ENCODE assay signal across 9 cellular contexts in genomic region chr4:163107754-163108153, GRCh38. TPM values are rescaled to one million over a fixed set of nuclear protein-coding genes. Genes with fewer than 3 reads are reported as not detected.
DNase-seq lines count a peak whose midpoint lies in the region; ATAC-seq and TF ChIP-seq lines count a peak whose summit lies in the region.
"Had no signal": no experiment of that assay in that cellular context is flagged by ENCODE, and none has a peak within 500 bp of the region (broad histone marks: within the 10 kb centered on the region; RNA-seq: fewer than 3 reads in every experiment).

No MANE protein-coding gene starts in this region.

- intact Hi-C loops in left ventricle myocardium superior (cut with micrococcal nuclease): no loop called here

- no peak overlapping the region for H3K4me3 Mint-ChIP-seq in endothelial cell (ENCODE audit: unreplicated experiment)

- peak; percentile 50 for DNase-seq in ACHN
- DNase-seq in endothelial cell (ENCODE audit: low spot score): no peak
- no peak for DNase-seq in left ventricle myocardium superior
- DNase-seq in NK-92 treated with Interleukin-12 subunit alpha and Interleukin-12 subunit beta, amount 100 ng/mL, for 24 hours (lab: John Stamatoyannopoulos, UW): no peak
- DNase-seq: activated CD4-positive, alpha-beta T cell treated with anti-CD3 and anti-CD28 coated beads for 48 hours had no signal

- no peaks in the 10 kb centered on the region for H3K4me1 Mint-ChIP-seq in endothelial cell (ENCODE audit: unreplicated experiment)

- H3K27ac Mint-ChIP-seq in endothelial cell (ENCODE audit: unreplicated experiment): no peak overlapping the region

- ATAC-seq in GM19438 (IDR thresholded peaks at IDR 0.05; ENCODE audit: low read depth, unreplicated experiment): peak; percentile 52
- ATAC-seq in GM18870 (IDR thresholded peaks at IDR 0.05; ENCODE audit: unreplicated experiment): no peak
- ATAC-seq in esophagus mucosa: no peak
- no peak for ATAC-seq in left ventricle myocardium superior

- in situ Hi-C loops in ACHN (cut with HindIII; ENCODE audit: low pct_ligation_motif_present, low pct_unique_long_range_greater_than_20kb, low sequenced_read_pairs): no loop called here

- peak; percentile 38; the same call in 1 of the 2 replicates for TF ChIP-seq CTCF in LNCAP (IDR thresholded peaks at IDR 0.05)
- peak; percentile 15 for TF ChIP-seq CTCF in endothelial cell (IDR thresholded peaks at IDR 0.05; ENCODE audit: unreplicated experiment)

- no peaks in the 10 kb centered on the region for H3K9me3 Mint-ChIP-seq in endothelial cell (ENCODE audit: unreplicated experiment)

- H3K36me3 Mint-ChIP-seq in endothelial cell (ENCODE audit: low read depth, unreplicated experiment): no peaks in the 10 kb centered on the region

- no peaks in the 10 kb centered on the region for H3K27me3 Mint-ChIP-seq in endothelial cell (ENCODE audit: unreplicated experiment)

RNA-seq across cellular contexts. Expression of gene NAF1, which starts 58.9 kb away (rescaled TPM):
- total RNA-seq in endothelial cell (ENCODE audit: unreplicated experiment) (14.8 TPM), esophagus mucosa (11.4 TPM), left ventricle myocardium superior (12.5 TPM)
